In genomic region chr12:26939192-26939832, GRCh38 we compare ENCODE assay signal across 8 cellular contexts. TPM values are rescaled to one million over a fixed set of nuclear protein-coding genes. Genes with fewer than 3 reads are reported as not detected.
A peak's percentile ranks its signal among the peaks of the same experiment; 100 is the strongest.
DNase-seq lines count a peak whose midpoint lies in the region; ATAC-seq and TF ChIP-seq lines count a peak whose summit lies in the region.

No MANE protein-coding gene starts in this region.

- peak overlapping the region; percentile 89 for H3K27ac Mint-ChIP-seq in activated CD4-positive, alpha-beta T cell treated with anti-CD3 and anti-CD28 coated beads, Interleukin-2, amount 10 ng/mL, durations not matched to agents 24 days and 14 days
- H3K27ac Mint-ChIP-seq in effector memory CD8-positive, alpha-beta T cell: peak overlapping the region; percentile 95 to 99

- peaks cover 6% of the 10 kb centered on the region for H3K36me3 ChIP-seq in OCI-LY3 (replicated peaks; ENCODE audit: low read depth, low read length)
- no peaks in the 10 kb centered on the region for H3K36me3 ChIP-seq in neural cell (ENCODE audit: insufficient read depth, low read length)

- no peak for TF ChIP-seq CTCF in OCI-LY3 (IDR thresholded peaks at IDR 0.05; ENCODE audit: low read depth, low read length)
- TF ChIP-seq CTCF in neural cell (IDR thresholded peaks at IDR 0.05; ENCODE audit: poor library complexity, severe bottlenecking): no peak

- no peak for ATAC-seq in effector memory CD8-positive, alpha-beta T cell (replicated peaks)
- ATAC-seq in HG02623 (IDR thresholded peaks at IDR 0.05; ENCODE audit: unreplicated experiment) (no peak), HG03571 (IDR thresholded peaks at IDR 0.05; ENCODE audit: unreplicated experiment) (no peak)

- H3K27me3 ChIP-seq in OCI-LY3 (ENCODE audit: low read depth, low read length) (no peaks in the 10 kb centered on the region), neural cell (ENCODE audit: insufficient read depth, low read depth, low read length) (no peaks in the 10 kb centered on the region)

- no peak for TF ChIP-seq RAD21 in neural cell (conservative IDR thresholded peaks at IDR 0.05)

- peaks cover 94% of the 10 kb centered on the region for H3K79me2 ChIP-seq in OCI-LY3 (ENCODE audit: low read length)
- H3K79me2 ChIP-seq in neural cell (replicated peaks; ENCODE audit: insufficient read depth, low read length): peaks cover 80% of the 10 kb centered on the region

- H3K9me2 ChIP-seq in neural cell (ENCODE audit: insufficient read depth, low read length): no peaks in the 10 kb centered on the region

- intact Hi-C loops in activated CD4-positive, alpha-beta T cell treated with anti-CD3 and anti-CD28 coated beads, Interleukin-2, amount 10 ng/mL, durations not matched to agents 24 days and 14 days (cut with micrococcal nuclease): loop anchor here (2.0 to 10.0 kb wide), 3 partner anchors 391 to 817 kb away; partner anchors contain the start of gene PPFIBP1

- peak overlapping the region; percentile 89 for H3K4me3 ChIP-seq in OCI-LY3 (ENCODE audit: low read length)
- H3K4me3 ChIP-seq in neural cell (ENCODE audit: low read length): peak overlapping the region; percentile 84

- peaks cover 24% of the 10 kb centered on the region for H3K36me3 Mint-ChIP-seq in activated CD4-positive, alpha-beta T cell treated with anti-CD3 and anti-CD28 coated beads, Interleukin-2, amount 10 ng/mL, durations not matched to agents 24 days and 14 days (ENCODE audit: low read depth)
- peaks cover 24% of the 10 kb centered on the region for H3K36me3 Mint-ChIP-seq in effector memory CD8-positive, alpha-beta T cell (ENCODE audit: insufficient read depth)

- H3K9me3 Mint-ChIP-seq in activated CD4-positive, alpha-beta T cell treated with anti-CD3 and anti-CD28 coated beads, Interleukin-2, amount 10 ng/mL, durations not matched to agents 24 days and 14 days: no peaks in the 10 kb centered on the region
- no peaks in the 10 kb centered on the region for H3K9me3 Mint-ChIP-seq in effector memory CD8-positive, alpha-beta T cell

- H3K27ac ChIP-seq in OCI-LY3 (ENCODE audit: low read length): no peak overlapping the region
- peak overlapping the region; percentile 93 for H3K27ac ChIP-seq in neural cell (ENCODE audit: low read length)

- peaks cover 59% of the 10 kb centered on the region for H3K4me1 Mint-ChIP-seq in activated CD4-positive, alpha-beta T cell treated with anti-CD3 and anti-CD28 coated beads, Interleukin-2, amount 10 ng/mL, durations not matched to agents 24 days and 14 days
- peaks cover 44 to 82% of the 10 kb centered on the region in 2 donors for H3K4me1 Mint-ChIP-seq in effector memory CD8-positive, alpha-beta T cell (ENCODE audit: low read depth in 2 of 2)

- H3K9ac ChIP-seq in OCI-LY3 (ENCODE audit: low read length) (peak overlapping the region; percentile 89), neural cell (ENCODE audit: low read length) (peak overlapping the region; percentile 92)

- peak overlapping the region; percentile 94 for H3K4me3 Mint-ChIP-seq in activated CD4-positive, alpha-beta T cell treated with anti-CD3 and anti-CD28 coated beads, Interleukin-2, amount 10 ng/mL, durations not matched to agents 24 days and 14 days
- peak overlapping the region; percentile 92 to 94 for H3K4me3 Mint-ChIP-seq in effector memory CD8-positive, alpha-beta T cell

- peaks cover 5% of the 10 kb centered on the region for H3F3A ChIP-seq in neural cell (ENCODE audit: insufficient read depth, low read length, poor library complexity, severe bottlenecking)

- H3K4me2 ChIP-seq in OCI-LY3 (ENCODE audit: low read length): peak overlapping the region; percentile 90
- H3K4me2 ChIP-seq in neural cell (ENCODE audit: low read length): peak overlapping the region; percentile 41

- H4K20me1 ChIP-seq in OCI-LY3 (ENCODE audit: insufficient read depth, low read length) (0 out of 2 replicates have a peak, but pooled peaks cover 5% of the 10 kb centered on the region), neural cell (ENCODE audit: insufficient read depth) (no peaks in the 10 kb centered on the region)

- H3K9me3 ChIP-seq in OCI-LY3 (ENCODE audit: insufficient read depth, low read length) (no peaks in the 10 kb centered on the region), neural cell (ENCODE audit: low read length) (no peaks in the 10 kb centered on the region)

- H3K27me3 Mint-ChIP-seq in activated CD4-positive, alpha-beta T cell treated with anti-CD3 and anti-CD28 coated beads, Interleukin-2, amount 10 ng/mL, durations not matched to agents 24 days and 14 days: no peaks in the 10 kb centered on the region
- no peaks in the 10 kb centered on the region for H3K27me3 Mint-ChIP-seq in effector memory CD8-positive, alpha-beta T cell

- peak; percentile 61 for DNase-seq in activated CD4-positive, alpha-beta T cell treated with anti-CD3 and anti-CD28 coated beads, Interleukin-2, amount 10 ng/mL, durations not matched to agents 24 days and 14 days
- DNase-seq in activated CD4-positive, alpha-beta T cell treated with anti-CD3 and anti-CD28 coated beads, Interleukin-2, amount 50 U/mL, for 1 hour: no peak
- no peak for DNase-seq in effector memory CD8-positive, alpha-beta T cell
- DNase-seq in NCI-H510A treated with DMSO at 0.1 percent for 48 hours (lab: John Stamatoyannopoulos, UW): no peak

- TF ChIP-seq EP300 in neural cell (conservative IDR thresholded peaks at IDR 0.05; ENCODE audit: poor library complexity, severe bottlenecking): no peak

- H3K4me1 ChIP-seq in OCI-LY3 (ENCODE audit: low read length): peaks cover 39% of the 10 kb centered on the region

- H2AFZ ChIP-seq in OCI-LY3 (ENCODE audit: low read depth, low read length) (no peak overlapping the region), neural cell (ENCODE audit: low read depth, low read length) (peak overlapping the region; percentile 83)

TF ChIP-seq in neural cell, 6 proteins besides CTCF, POLR2A, EP300 and RAD21:
- TF ChIP-seq POLR2AphosphoS5 (IDR thresholded peaks at IDR 0.05) (no peak), TAF1 (IDR thresholded peaks at IDR 0.05; ENCODE audit: low read depth) (no peak), SMC3 (conservative IDR thresholded peaks at IDR 0.05; ENCODE audit: poor library complexity) (no peak), REST (IDR thresholded peaks at IDR 0.05; ENCODE audit: borderline replicate concordance) (no peak), MXI1 (conservative IDR thresholded peaks at IDR 0.05; ENCODE audit: poor library complexity, severe bottlenecking) (no peak), EZH2 (IDR thresholded peaks at IDR 0.05; ENCODE audit: borderline replicate concordance, insufficient read depth, low read length, poor library complexity, severe bottlenecking) (no peak)

RNA-seq across cellular contexts. Expression of gene FGFR1OP2, which starts 1.0 kb away (rescaled TPM):
- total RNA-seq in activated CD4-positive, alpha-beta T cell treated with anti-CD3 and anti-CD28 coated beads, Interleukin-2, amount 10 ng/mL, durations not matched to agents 24 days and 14 days: 45.7 and 46.7 TPM in 2 replicates
- 79.4 and 88.8 TPM in 2 replicates for polyA plus RNA-seq in neural cell
- 63.6 and 66.0 TPM in 2 replicates for polyA minus RNA-seq in neural cell

RNA-seq across cellular contexts. Expression of gene INTS13, which starts 1.5 kb away (rescaled TPM):
- 49.7 and 51.3 TPM in 2 replicates for total RNA-seq in activated CD4-positive, alpha-beta T cell treated with anti-CD3 and anti-CD28 coated beads, Interleukin-2, amount 10 ng/mL, durations not matched to agents 24 days and 14 days
- polyA plus RNA-seq in neural cell: 15.3 and 28.8 TPM in 2 replicates
- polyA minus RNA-seq in neural cell: 27.2 and 30.9 TPM in 2 replicates
